2 cellular contexts compared by ENCODE assay signal in the genomic region with DNA sequence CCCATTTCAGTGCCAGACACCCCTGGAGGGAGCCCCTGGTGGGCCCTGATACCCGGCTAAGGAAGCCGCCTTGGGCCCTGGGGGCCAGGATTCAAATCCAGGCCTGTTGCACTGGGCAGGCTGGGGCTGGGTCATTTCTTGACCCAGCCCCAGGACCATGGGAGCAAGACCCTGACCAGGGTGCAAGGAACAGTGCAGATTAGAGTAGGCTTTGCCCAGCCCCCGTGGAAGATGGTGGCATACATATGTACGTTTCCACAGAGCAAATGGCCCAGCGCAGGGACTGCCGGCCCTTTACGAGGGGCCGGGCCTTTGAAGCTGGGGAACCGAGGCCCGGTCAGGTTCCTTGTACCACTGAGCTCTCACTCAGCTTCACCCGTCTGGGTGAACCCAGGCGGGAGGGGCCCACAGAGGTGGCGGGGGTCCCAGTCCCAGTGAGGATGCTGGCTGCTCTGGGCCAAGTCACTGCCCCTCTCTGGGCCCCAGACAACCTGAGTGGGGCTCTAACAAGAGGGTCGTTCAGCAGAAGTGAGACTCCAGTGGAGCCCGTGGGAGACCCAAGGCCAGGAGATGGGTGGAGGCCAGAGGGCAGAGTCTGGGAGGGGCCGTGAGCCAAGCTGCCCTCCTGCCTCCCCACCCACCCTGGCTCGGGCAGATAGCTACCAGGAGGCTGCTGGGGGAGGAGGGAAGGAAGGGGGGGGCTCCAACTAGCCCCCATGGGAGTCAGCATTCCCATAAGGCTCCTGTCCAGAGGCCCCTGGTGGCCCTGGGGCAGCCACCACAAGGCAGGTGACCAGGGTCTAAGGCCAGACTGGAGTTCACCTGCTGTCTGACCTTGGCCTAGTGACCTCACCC.
TF ChIP-seq lines count a peak whose summit lies in the region.

No MANE protein-coding gene starts in this region.

TF ChIP-seq in SK-N-SH, 30 proteins besides CTCF, POLR2A, EP300 and RAD21:
- TF ChIP-seq, protein P1, sequence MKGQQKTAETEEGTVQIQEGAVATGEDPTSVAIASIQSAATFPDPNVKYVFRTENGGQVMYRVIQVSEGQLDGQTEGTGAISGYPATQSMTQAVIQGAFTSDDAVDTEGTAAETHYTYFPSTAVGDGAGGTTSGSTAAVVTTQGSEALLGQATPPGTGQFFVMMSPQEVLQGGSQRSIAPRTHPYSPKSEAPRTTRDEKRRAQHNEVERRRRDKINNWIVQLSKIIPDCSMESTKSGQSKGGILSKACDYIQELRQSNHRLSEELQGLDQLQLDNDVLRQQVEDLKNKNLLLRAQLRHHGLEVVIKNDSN (IDR thresholded peaks at IDR 0.05; ENCODE audit: borderline replicate concordance, low read depth) = no peak
- TF ChIP-seq MXI1 (IDR thresholded peaks at IDR 0.05; ENCODE audit: low read depth, low read length) (no peak), TAF1 (IDR thresholded peaks at IDR 0.05; ENCODE audit: borderline replicate concordance, low read depth, low read length) (no peak), TCF12 (IDR thresholded peaks at IDR 0.05) (no peak), YY1 (IDR thresholded peaks at IDR 0.05; ENCODE audit: low read depth) (no peak), RFX5 (IDR thresholded peaks at IDR 0.05; ENCODE audit: low read length) (no peak), GATA2 (CRISPR knock-in tag; IDR thresholded peaks at IDR 0.05) (no peak)

TF ChIP-seq in SK-N-SH treated with all-trans-retinoic acid at 6 μM for 48 hours, 23 proteins besides CTCF, POLR2A, EP300 and RAD21 (continued from another document):
- TF ChIP-seq, protein P2, sequence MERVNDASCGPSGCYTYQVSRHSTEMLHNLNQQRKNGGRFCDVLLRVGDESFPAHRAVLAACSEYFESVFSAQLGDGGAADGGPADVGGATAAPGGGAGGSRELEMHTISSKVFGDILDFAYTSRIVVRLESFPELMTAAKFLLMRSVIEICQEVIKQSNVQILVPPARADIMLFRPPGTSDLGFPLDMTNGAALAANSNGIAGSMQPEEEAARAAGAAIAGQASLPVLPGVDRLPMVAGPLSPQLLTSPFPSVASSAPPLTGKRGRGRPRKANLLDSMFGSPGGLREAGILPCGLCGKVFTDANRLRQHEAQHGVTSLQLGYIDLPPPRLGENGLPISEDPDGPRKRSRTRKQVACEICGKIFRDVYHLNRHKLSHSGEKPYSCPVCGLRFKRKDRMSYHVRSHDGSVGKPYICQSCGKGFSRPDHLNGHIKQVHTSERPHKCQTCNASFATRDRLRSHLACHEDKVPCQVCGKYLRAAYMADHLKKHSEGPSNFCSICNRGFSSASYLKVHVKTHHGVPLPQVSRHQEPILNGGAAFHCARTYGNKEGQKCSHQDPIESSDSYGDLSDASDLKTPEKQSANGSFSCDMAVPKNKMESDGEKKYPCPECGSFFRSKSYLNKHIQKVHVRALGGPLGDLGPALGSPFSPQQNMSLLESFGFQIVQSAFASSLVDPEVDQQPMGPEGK (CRISPR knock-in tag; IDR thresholded peaks at IDR 0.05; ENCODE audit: borderline replicate concordance) = no peak
- TF ChIP-seq TCF4 (CRISPR knock-in tag; IDR thresholded peaks at IDR 0.05; ENCODE audit: borderline replicate concordance) (no peak), CSDC2 (CRISPR knock-in tag; IDR thresholded peaks at IDR 0.05) (no peak), ZNF70 (CRISPR knock-in tag; IDR thresholded peaks at IDR 0.05) (no peak), OSR1 (CRISPR knock-in tag; IDR thresholded peaks at IDR 0.05) (no peak), ESRRG (CRISPR knock-in tag; IDR thresholded peaks at IDR 0.05) (no peak), ZC3H10 (CRISPR knock-in tag; IDR thresholded peaks at IDR 0.05) (no peak), ZFP3 (CRISPR knock-in tag; IDR thresholded peaks at IDR 0.05) (no peak), TSHZ2 (CRISPR knock-in tag; IDR thresholded peaks at IDR 0.05) (no peak)
- TF ChIP-seq, protein P3, sequence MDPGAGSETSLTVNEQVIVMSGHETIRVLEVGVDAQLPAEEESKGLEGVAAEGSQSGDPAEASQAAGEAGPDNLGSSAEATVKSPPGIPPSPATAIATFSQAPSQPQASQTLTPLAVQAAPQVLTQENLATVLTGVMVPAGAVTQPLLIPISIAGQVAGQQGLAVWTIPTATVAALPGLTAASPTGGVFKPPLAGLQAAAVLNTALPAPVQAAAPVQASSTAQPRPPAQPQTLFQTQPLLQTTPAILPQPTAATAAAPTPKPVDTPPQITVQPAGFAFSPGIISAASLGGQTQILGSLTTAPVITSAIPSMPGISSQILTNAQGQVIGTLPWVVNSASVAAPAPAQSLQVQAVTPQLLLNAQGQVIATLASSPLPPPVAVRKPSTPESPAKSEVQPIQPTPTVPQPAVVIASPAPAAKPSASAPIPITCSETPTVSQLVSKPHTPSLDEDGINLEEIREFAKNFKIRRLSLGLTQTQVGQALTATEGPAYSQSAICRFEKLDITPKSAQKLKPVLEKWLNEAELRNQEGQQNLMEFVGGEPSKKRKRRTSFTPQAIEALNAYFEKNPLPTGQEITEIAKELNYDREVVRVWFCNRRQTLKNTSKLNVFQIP (CRISPR knock-in tag; IDR thresholded peaks at IDR 0.05; ENCODE audit: borderline replicate concordance, low read depth) = no peak
- TF ChIP-seq, protein P4, sequence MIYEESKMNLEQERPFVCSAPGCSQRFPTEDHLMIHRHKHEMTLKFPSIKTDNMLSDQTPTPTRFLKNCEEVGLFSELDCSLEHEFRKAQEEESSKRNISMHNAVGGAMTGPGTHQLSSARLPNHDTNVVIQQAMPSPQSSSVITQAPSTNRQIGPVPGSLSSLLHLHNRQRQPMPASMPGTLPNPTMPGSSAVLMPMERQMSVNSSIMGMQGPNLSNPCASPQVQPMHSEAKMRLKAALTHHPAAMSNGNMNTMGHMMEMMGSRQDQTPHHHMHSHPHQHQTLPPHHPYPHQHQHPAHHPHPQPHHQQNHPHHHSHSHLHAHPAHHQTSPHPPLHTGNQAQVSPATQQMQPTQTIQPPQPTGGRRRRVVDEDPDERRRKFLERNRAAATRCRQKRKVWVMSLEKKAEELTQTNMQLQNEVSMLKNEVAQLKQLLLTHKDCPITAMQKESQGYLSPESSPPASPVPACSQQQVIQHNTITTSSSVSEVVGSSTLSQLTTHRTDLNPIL (CRISPR knock-in tag; IDR thresholded peaks at IDR 0.05; ENCODE audit: low read depth) = no peak
TF ChIP-seq in SK-N-SH treated with all-trans-retinoic acid at 6 μM for 48 hours: peak in this region for 0.
